In the genomic region with DNA sequence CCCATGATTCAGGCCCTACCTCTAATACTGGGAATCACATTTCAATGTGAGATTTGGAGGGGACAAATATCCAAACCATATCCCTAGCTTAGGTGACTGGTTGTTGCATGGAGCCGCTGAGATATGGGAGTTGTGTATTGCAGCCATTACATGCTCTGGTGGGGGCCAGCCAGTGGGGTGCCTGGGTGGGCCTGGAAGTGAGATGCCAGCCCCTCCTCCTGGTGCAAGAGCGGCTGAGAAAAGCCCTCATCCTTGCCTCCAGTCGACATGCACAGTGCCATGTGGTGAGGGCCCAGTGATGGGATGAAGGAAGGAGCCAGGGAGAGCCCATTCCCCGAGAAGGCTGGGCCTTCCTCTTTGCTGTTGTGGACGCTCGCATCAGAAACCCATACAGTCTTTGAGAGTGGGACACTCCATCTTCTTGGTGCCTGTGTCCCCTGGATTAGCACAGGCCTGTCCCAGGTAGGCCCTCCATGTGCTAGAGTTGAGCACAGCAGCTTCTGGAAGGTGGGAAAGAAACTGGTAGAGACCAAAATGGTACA, we compare ENCODE assay signal across 31 cellular contexts.
"Had no signal": no experiment of that assay in that cellular context is flagged by ENCODE, and none has a peak within 500 bp of the region (broad histone marks: within the 10 kb centered on the region; RNA-seq: fewer than 3 reads in every experiment).

No MANE protein-coding gene starts in this region.

- H3K4me1 Mint-ChIP-seq: activated B cell treated with CpG ODN at 0.5 μM for 24 hours; activated CD4-positive, alpha-beta memory T cell treated with anti-CD3 and anti-CD28 coated beads, Interleukin-2, amount 10 ng/mL, durations not matched to agents 7 days and 5 days; activated naive CD4-positive, alpha-beta T cell treated with anti-CD3 and anti-CD28 coated beads, Interleukin-2, amount 50 U/mL, for 24 hours; T-cell had no signal

- H3K4me3 Mint-ChIP-seq: activated B cell treated with CpG ODN at 0.5 μM for 24 hours; activated CD4-positive, alpha-beta memory T cell treated with anti-CD3 and anti-CD28 coated beads, Interleukin-2, amount 10 ng/mL, durations not matched to agents 7 days and 5 days; activated naive CD4-positive, alpha-beta T cell treated with anti-CD3 and anti-CD28 coated beads, Interleukin-2, amount 50 U/mL, for 24 hours; activated naive CD8-positive, alpha-beta T cell treated with anti-CD3 and anti-CD28 coated beads, Interleukin-2, amount 10 ng/mL, durations not matched to agents 7 days and 5 days; T-cell had no signal

- ATAC-seq: body of pancreas, K562, PC-3, SK-N-SH treated with all-trans-retinoic acid at 6 μM for 48 hours, T-cell had no signal

- H3K27me3 Mint-ChIP-seq: activated CD4-positive, alpha-beta memory T cell treated with anti-CD3 and anti-CD28 coated beads, Interleukin-2, amount 10 ng/mL, durations not matched to agents 7 days and 5 days had no signal

- H3K36me3 Mint-ChIP-seq: activated naive CD4-positive, alpha-beta T cell treated with anti-CD3 and anti-CD28 coated beads, Interleukin-2, amount 50 U/mL, for 24 hours; T-cell had no signal

- H3K9me3 Mint-ChIP-seq: activated B cell treated with CpG ODN at 0.5 μM for 24 hours; activated naive CD4-positive, alpha-beta T cell treated with anti-CD3 and anti-CD28 coated beads, Interleukin-2, amount 50 U/mL, for 24 hours; T-cell had no signal

- DNase-seq: activated B cell treated with CpG ODN at 0.5 μM for 24 hours; activated CD4-positive, alpha-beta memory T cell treated with anti-CD3 and anti-CD28 coated beads, Interleukin-2, amount 10 ng/mL, durations not matched to agents 7 days and 5 days; activated CD4-positive, alpha-beta T cell treated with anti-CD3 and anti-CD28 coated beads for 4 hours; activated CD4-positive, CD25-positive, alpha-beta regulatory T cell treated with anti-CD3 and anti-CD28 coated beads, Interleukin-2, amount 50 U/mL, for 72 hours; activated gamma-delta T cell; activated naive CD4-positive, alpha-beta T cell treated with Interleukin-2 at 50 U/mL for 16 hours; activated naive CD8-positive, alpha-beta T cell treated with anti-CD3 and anti-CD28 coated beads, Interleukin-2, amount 10 ng/mL, durations not matched to agents 7 days and 5 days; activated T-cell treated with anti-CD3 and anti-CD28 coated beads, Interleukin-2, amount 50 U/mL, for 48 hours; amygdala; body of pancreas; caudate nucleus; NCI-H1092 treated with DMSO at 0.1 percent for 48 hours; NCI-H1417; NCI-H146; NCI-H187; NCI-H2029 treated with DMSO at 0.1 percent for 48 hours; NCI-H2107; NCI-H2171; NCI-H510A; NCI-H526; NCI-H748 treated with DMSO at 0.1 percent for 48 hours; NK-92 treated with Interleukin-12 subunit alpha and Interleukin-12 subunit beta, amount 100 ng/mL, for 24 hours; PC-3; RPMI8226; SIG-M5; T-cell; T-helper 2 cell; T-helper 9 cell had no signal

- H3K27ac Mint-ChIP-seq: activated B cell treated with CpG ODN at 0.5 μM for 24 hours; activated CD4-positive, alpha-beta memory T cell treated with anti-CD3 and anti-CD28 coated beads, Interleukin-2, amount 10 ng/mL, durations not matched to agents 7 days and 5 days; activated naive CD4-positive, alpha-beta T cell treated with anti-CD3 and anti-CD28 coated beads, Interleukin-2, amount 50 U/mL, for 24 hours; activated naive CD8-positive, alpha-beta T cell treated with anti-CD3 and anti-CD28 coated beads, Interleukin-2, amount 10 ng/mL, durations not matched to agents 7 days and 5 days; T-cell had no signal
